11 cellular contexts compared by ENCODE assay signal in genomic region chr16:25009822-25010221, GRCh38. TPM values are rescaled to one million over a fixed set of nuclear protein-coding genes. Genes with fewer than 3 reads are reported as not detected.
DNase-seq lines count a peak whose midpoint lies in the region; ATAC-seq and TF ChIP-seq lines count a peak whose summit lies in the region.
"Had no signal": no experiment of that assay in that cellular context is flagged by ENCODE, and none has a peak within 500 bp of the region (broad histone marks: within the 10 kb centered on the region; RNA-seq: fewer than 3 reads in every experiment).

No MANE protein-coding gene starts in this region.

- intact Hi-C loops in left ventricle myocardium superior (cut with micrococcal nuclease) = loop anchor here (10.0 kb wide), 1 partner anchor 45 kb away; no protein-coding TSS in a partner anchor

- DNase-seq in AG10803 (ENCODE audit: low read depth) (peak; percentile 38), SKM-1 treated with dmso at 0.1 percent for 144 hours (lab: John Stamatoyannopoulos, UW; ENCODE audit: unreplicated experiment) (peak; percentile 76), left ventricle myocardium superior (peak; percentile 55), inferior parietal cortex (ENCODE audit: extremely low spot score) (no peak), NCI-H2081 (lab: John Stamatoyannopoulos, UW) (no peak), SHP77 (lab: John Stamatoyannopoulos, UW) (no peak)
- no peak for DNase-seq in activated CD8-positive, alpha-beta memory T cell treated with anti-CD3 and anti-CD28 coated beads, Interleukin-2, amount 50 U/mL, for 4 hours
- DNase-seq: GOT3; NCI-H1694 treated with DMSO at 0.1 percent for 48 hours; stimulated activated CD4-positive, alpha-beta T cell treated with anti-CD3 and anti-CD28 coated beads, Interleukin-2, amount 100 ng/mL, for 24 hours had no signal

- ATAC-seq in GM18511 (IDR thresholded peaks at IDR 0.05; ENCODE audit: unreplicated experiment) (peak; percentile 29), left ventricle myocardium superior (peak; percentile 15)

- no peak for TF ChIP-seq CTCF in AG10803 (conservative IDR thresholded peaks at IDR 0.05; ENCODE audit: low read length)

- H3K4me3 ChIP-seq in AG10803 (ENCODE audit: low read length) = no peak overlapping the region

RNA-seq across cellular contexts. Expression of gene ARHGAP17, which starts 5.3 kb away (rescaled TPM):
- total RNA-seq in left ventricle myocardium superior = 72.2 TPM

Comparison
In these comparisons a context has a peak if more than half of its experiments do, and no peak if none do; other contexts are left out.
1. DNase-seq: peak in AG10803 (single experiment), SKM-1 treated with dmso at 0.1 percent for 144 hours (single experiment) and left ventricle myocardium superior (single experiment); none in inferior parietal cortex (single experiment), NCI-H2081 (0 of 2), SHP77 (0 of 2) and activated CD8-positive, alpha-beta memory T cell treated with anti-CD3 and anti-CD28 coated beads, Interleukin-2, amount 50 U/mL, for 4 hours (single experiment).